Comparison of ENCODE assay signal across 25 cellular contexts in genomic region chr11:63993983-63994382, GRCh38. TPM values are rescaled to one million over a fixed set of nuclear protein-coding genes. Genes with fewer than 3 reads are reported as not detected.
"Had no signal": no experiment of that assay in that cellular context is flagged by ENCODE, and none has a peak within 500 bp of the region (broad histone marks: within the 10 kb centered on the region; RNA-seq: fewer than 3 reads in every experiment).

No MANE protein-coding gene starts in this region.

- FAIRE-seq: colon, endothelial cell of umbilical vein, islet of Langerhans had no signal

- DNase-seq: activated CD4-positive, alpha-beta T cell treated with anti-CD3 and anti-CD28 coated beads for 36 hours; activated CD4-positive, alpha-beta T cell treated with anti-CD3 and anti-CD28 coated beads, Interleukin-2, amount 50 U/mL, for 4 hours; activated effector memory CD4-positive, alpha-beta T cell treated with anti-CD3 and anti-CD28 coated beads, Interleukin-2, amount 50 U/mL, for 16 hours; activated naive CD4-positive, alpha-beta T cell treated with anti-CD3 and anti-CD28 coated beads, Interleukin-2, amount 50 U/mL, for 16 hours; activated T-cell treated with anti-CD3 and anti-CD28 coated beads, Interleukin-2, amount 50 U/mL, for 72 hours; brain microvascular endothelial cell; central memory CD4-positive, alpha-beta T cell; dorsolateral prefrontal cortex; effector memory CD8-positive, alpha-beta T cell; foreskin melanocyte; glutamatergic neuron; hypothalamus; naive thymus-derived CD8-positive, alpha-beta T cell; retina; stimulated activated CD4-positive, alpha-beta T cell treated with anti-CD3 and anti-CD28 coated beads, Interleukin-2, amount 100 ng/mL, for 48 hours; stimulated activated naive CD4-positive, alpha-beta T cell; T-helper 1 cell; T-helper 9 cell had no signal

- H3K27ac Mint-ChIP-seq: activated CD4-positive, alpha-beta T cell treated with anti-CD3 and anti-CD28 coated beads for 36 hours; activated T-cell treated with anti-CD3 and anti-CD28 coated beads, Interleukin-2, amount 50 U/mL, for 72 hours; type B pancreatic cell; WTC11 had no signal

- H3K9me3 Mint-ChIP-seq: activated T-cell treated with anti-CD3 and anti-CD28 coated beads, Interleukin-2, amount 50 U/mL, for 72 hours; effector memory CD8-positive, alpha-beta T cell; naive thymus-derived CD8-positive, alpha-beta T cell; type B pancreatic cell; WTC11 had no signal

- H3K4me3 Mint-ChIP-seq: activated CD4-positive, alpha-beta T cell treated with anti-CD3 and anti-CD28 coated beads for 36 hours; activated T-cell treated with anti-CD3 and anti-CD28 coated beads, Interleukin-2, amount 50 U/mL, for 72 hours; effector memory CD8-positive, alpha-beta T cell; type B pancreatic cell; WTC11 had no signal

- H3K27me3 Mint-ChIP-seq: activated CD4-positive, alpha-beta T cell treated with anti-CD3 and anti-CD28 coated beads for 36 hours; effector memory CD8-positive, alpha-beta T cell; naive thymus-derived CD8-positive, alpha-beta T cell; type B pancreatic cell had no signal

- ATAC-seq: activated CD4-positive, alpha-beta T cell treated with anti-CD3 and anti-CD28 coated beads for 36 hours; activated T-cell treated with anti-CD3 and anti-CD28 coated beads, Interleukin-2, amount 50 U/mL, for 72 hours; effector memory CD8-positive, alpha-beta T cell; esophagus mucosa; naive thymus-derived CD8-positive, alpha-beta T cell; WTC11 had no signal

RNA-seq across cellular contexts. Expression of gene FLRT1, which starts 41.7 kb away (rescaled TPM):
- total RNA-seq: endothelial cell of umbilical vein; esophagus mucosa; mesenteric fat pad; naive thymus-derived CD8-positive, alpha-beta T cell had no signal
- polyA plus RNA-seq: endothelial cell of umbilical vein; naive thymus-derived CD8-positive, alpha-beta T cell had no signal
